Comparison of ENCODE assay signal across 2 cellular contexts in genomic region chr3:57999423-58000115, GRCh38.
A peak's percentile ranks its signal among the peaks of the same experiment; 100 is the strongest.
TF ChIP-seq lines count a peak whose summit lies in the region.

No MANE protein-coding gene starts in this region.

TF ChIP-seq in HepG2, 621 proteins besides CTCF, POLR2A, EP300 and RAD21 (continues in another document):
- TF ChIP-seq, protein P1, sequence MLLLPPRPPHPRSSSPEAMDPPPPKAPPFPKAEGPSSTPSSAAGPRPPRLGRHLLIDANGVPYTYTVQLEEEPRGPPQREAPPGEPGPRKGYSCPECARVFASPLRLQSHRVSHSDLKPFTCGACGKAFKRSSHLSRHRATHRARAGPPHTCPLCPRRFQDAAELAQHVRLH (CRISPR knock-in tag; IDR thresholded peaks at IDR 0.05; ENCODE audit: borderline replicate concordance, low read depth) = no peak
- TF ChIP-seq ZEB1 (IDR thresholded peaks at IDR 0.05; ENCODE audit: insufficient replicate concordance, low read depth) (no peak), FOXP1 (IDR thresholded peaks at IDR 0.05) (no peak), FOXP1 (CRISPR knock-in tag; IDR thresholded peaks at IDR 0.05) (peak; percentile 10; the same call in 1 of the 2 replicates), NAIF1 (CRISPR knock-in tag; IDR thresholded peaks at IDR 0.05; ENCODE audit: borderline replicate concordance) (no peak), POLR2AphosphoS5 (IDR thresholded peaks at IDR 0.05; ENCODE audit: low read depth, low read length) (no peak), REL (CRISPR knock-in tag; conservative IDR thresholded peaks at IDR 0.05) (no peak), HMGA1 (CRISPR knock-in tag; conservative IDR thresholded peaks at IDR 0.05) (no peak), MATR3 (CRISPR knock-in tag; IDR thresholded peaks at IDR 0.05) (no peak), MBNL3 (CRISPR knock-in tag; conservative IDR thresholded peaks at IDR 0.05) (no peak), AHR (CRISPR knock-in tag; IDR thresholded peaks at IDR 0.05) (no peak), GABPA (IDR thresholded peaks at IDR 0.05; ENCODE audit: low read depth, low read length) (no peak), GABPA (CRISPR knock-in tag; IDR thresholded peaks at IDR 0.05; ENCODE audit: low read depth) (no peak), ATF7 (IDR thresholded peaks at IDR 0.05) (no peak), ATF7 (CRISPR knock-in tag; IDR thresholded peaks at IDR 0.05) (no peak), HNRNPL (IDR thresholded peaks at IDR 0.05; ENCODE audit: low read depth, low read length) (no peak), ZUFSP (CRISPR knock-in tag; IDR thresholded peaks at IDR 0.05; ENCODE audit: borderline replicate concordance) (no peak), RBFOX2 (IDR thresholded peaks at IDR 0.05; ENCODE audit: low read depth, low read length) (no peak), SNAPC5 (CRISPR knock-in tag; IDR thresholded peaks at IDR 0.05; ENCODE audit: borderline replicate concordance) (no peak), ISL2 (CRISPR knock-in tag; IDR thresholded peaks at IDR 0.05) (no peak), ZMYM2 (CRISPR knock-in tag; IDR thresholded peaks at IDR 0.05) (peak; percentile 24; the same call in 1 of the 2 replicates), HNRNPUL1 (IDR thresholded peaks at IDR 0.05; ENCODE audit: low read depth, low read length) (no peak), ZNF75D (CRISPR knock-in tag; IDR thresholded peaks at IDR 0.05; ENCODE audit: borderline replicate concordance) (no peak), ASH2L (IDR thresholded peaks at IDR 0.05; ENCODE audit: insufficient read length, low read depth, low read length) (no peak), ZNF557 (CRISPR knock-in tag; IDR thresholded peaks at IDR 0.05) (no peak), GLI4 (CRISPR knock-in tag; IDR thresholded peaks at IDR 0.05; ENCODE audit: borderline replicate concordance) (no peak), KLF15 (CRISPR knock-in tag; IDR thresholded peaks at IDR 0.05; ENCODE audit: borderline replicate concordance) (no peak), BORCS8-MEF2B (CRISPR knock-in tag; IDR thresholded peaks at IDR 0.05) (no peak), ATF3 (CRISPR knock-in tag; IDR thresholded peaks at IDR 0.05) (peak; percentile 42; the same call in 1 of the 2 replicates), ZNF503 (CRISPR knock-in tag; IDR thresholded peaks at IDR 0.05) (no peak), SRF (IDR thresholded peaks at IDR 0.05; ENCODE audit: low read depth, low read length) (no peak), PRMT3 (CRISPR knock-in tag; IDR thresholded peaks at IDR 0.05; ENCODE audit: borderline replicate concordance, low read depth) (no peak)
- TF ChIP-seq, protein P2, sequence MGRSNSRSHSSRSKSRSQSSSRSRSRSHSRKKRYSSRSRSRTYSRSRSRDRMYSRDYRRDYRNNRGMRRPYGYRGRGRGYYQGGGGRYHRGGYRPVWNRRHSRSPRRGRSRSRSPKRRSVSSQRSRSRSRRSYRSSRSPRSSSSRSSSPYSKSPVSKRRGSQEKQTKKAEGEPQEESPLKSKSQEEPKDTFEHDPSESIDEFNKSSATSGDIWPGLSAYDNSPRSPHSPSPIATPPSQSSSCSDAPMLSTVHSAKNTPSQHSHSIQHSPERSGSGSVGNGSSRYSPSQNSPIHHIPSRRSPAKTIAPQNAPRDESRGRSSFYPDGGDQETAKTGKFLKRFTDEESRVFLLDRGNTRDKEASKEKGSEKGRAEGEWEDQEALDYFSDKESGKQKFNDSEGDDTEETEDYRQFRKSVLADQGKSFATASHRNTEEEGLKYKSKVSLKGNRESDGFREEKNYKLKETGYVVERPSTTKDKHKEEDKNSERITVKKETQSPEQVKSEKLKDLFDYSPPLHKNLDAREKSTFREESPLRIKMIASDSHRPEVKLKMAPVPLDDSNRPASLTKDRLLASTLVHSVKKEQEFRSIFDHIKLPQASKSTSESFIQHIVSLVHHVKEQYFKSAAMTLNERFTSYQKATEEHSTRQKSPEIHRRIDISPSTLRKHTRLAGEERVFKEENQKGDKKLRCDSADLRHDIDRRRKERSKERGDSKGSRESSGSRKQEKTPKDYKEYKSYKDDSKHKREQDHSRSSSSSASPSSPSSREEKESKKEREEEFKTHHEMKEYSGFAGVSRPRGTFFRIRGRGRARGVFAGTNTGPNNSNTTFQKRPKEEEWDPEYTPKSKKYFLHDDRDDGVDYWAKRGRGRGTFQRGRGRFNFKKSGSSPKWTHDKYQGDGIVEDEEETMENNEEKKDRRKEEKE (IDR thresholded peaks at IDR 0.05) = no peak

TF ChIP-seq in GM12878, 131 proteins besides CTCF, POLR2A, EP300 and RAD21:
- TF ChIP-seq TCF3 (IDR thresholded peaks at IDR 0.05; ENCODE audit: borderline replicate concordance, insufficient read depth, low read depth, low read length) (no peak), NBN (IDR thresholded peaks at IDR 0.05) (no peak), SMAD1 (IDR thresholded peaks at IDR 0.05; ENCODE audit: low read depth, partially characterized antibody) (no peak), NRF1 (conservative IDR thresholded peaks at IDR 0.05; ENCODE audit: low read depth, low read length) (no peak), JUND (IDR thresholded peaks at IDR 0.05; ENCODE audit: low read depth, low read length) (no peak)
